9 cellular contexts compared by ENCODE assay signal in genomic region chr19:485583-486236, GRCh38. TPM values are rescaled to one million over a fixed set of nuclear protein-coding genes. Genes with fewer than 3 reads are reported as not detected.
DNase-seq lines count a peak whose midpoint lies in the region; ATAC-seq and TF ChIP-seq lines count a peak whose summit lies in the region.
"Had no signal": no experiment of that assay in that cellular context is flagged by ENCODE, and none has a peak within 500 bp of the region (broad histone marks: within the 10 kb centered on the region; RNA-seq: fewer than 3 reads in every experiment).

No MANE protein-coding gene starts in this region.

- H2AFZ ChIP-seq in neural cell (ENCODE audit: low read depth, low read length), result no peak overlapping the region
- H2AFZ ChIP-seq in MM.1S (ENCODE audit: low read length), result no peak overlapping the region

- H3K27ac ChIP-seq in endodermal cell (ENCODE audit: low read depth, low read length) (peak overlapping the region; percentile 93), neural cell (ENCODE audit: low read length) (no peak overlapping the region), MM.1S (ENCODE audit: low read length) (no peak overlapping the region)

- BruUV-seq in Caco-2 (replicated peaks; lab: Mats Ljungman, UMichigan), result no TSS peak

- DNase-seq in Caco-2, result no peak
- DNase-seq in NCI-H2107 treated with DMSO at 0.1 percent for 48 hours (lab: John Stamatoyannopoulos, UW; ENCODE audit: unreplicated experiment), result peak; percentile 52
- DNase-seq in endodermal cell, result peak; percentile 74
- DNase-seq in stimulated activated CD4-positive, alpha-beta T cell treated with anti-CD3 and anti-CD28 coated beads, Interleukin-15, amount 100 ng/mL, for 24 hours, result no peak
- no peak for DNase-seq in CD1c-positive myeloid dendritic cell (ENCODE audit: extremely low spot score)
- no peak for DNase-seq in MM.1S

- H3F3A ChIP-seq in neural cell (ENCODE audit: insufficient read depth, low read length, poor library complexity, severe bottlenecking), result no peaks in the 10 kb centered on the region
- H3F3A ChIP-seq in MM.1S (ENCODE audit: insufficient read depth, low read length), result no peaks in the 10 kb centered on the region; the same call in 1 of the 2 replicates

- H3K36me3 ChIP-seq in Caco-2 (ENCODE audit: control insufficient read depth, insufficient read depth, low read length) (no peaks in the 10 kb centered on the region), endodermal cell (ENCODE audit: control insufficient read depth, insufficient read depth, low read length) (no peaks in the 10 kb centered on the region), neural cell (ENCODE audit: insufficient read depth, low read length) (no peaks in the 10 kb centered on the region), MM.1S (replicated peaks; ENCODE audit: insufficient read depth, low read length) (no peaks in the 10 kb centered on the region)

- H3K9ac ChIP-seq in endodermal cell (ENCODE audit: extremely low read depth, low read length, poor library complexity, severe bottlenecking), result no peak overlapping the region
- peak overlapping the region; percentile 28 for H3K9ac ChIP-seq in neural cell (ENCODE audit: low read length)
- H3K9ac ChIP-seq in MM.1S (ENCODE audit: low read length), result no peak overlapping the region

- H3K79me2 ChIP-seq in neural cell (replicated peaks; ENCODE audit: insufficient read depth, low read length) (no peaks in the 10 kb centered on the region), MM.1S (ENCODE audit: low read length) (no peaks in the 10 kb centered on the region)

- no peaks in the 10 kb centered on the region for H3K27me3 Mint-ChIP-seq in Caco-2 (ENCODE audit: insufficient read depth, unreplicated experiment)
- H3K27me3 Mint-ChIP-seq in endodermal cell (ENCODE audit: insufficient read depth), result peaks cover 19% of the 10 kb centered on the region

- no peak for TF ChIP-seq RAD21 in neural cell (conservative IDR thresholded peaks at IDR 0.05)

- H3K36me3 Mint-ChIP-seq in Caco-2 (ENCODE audit: insufficient read depth, unreplicated experiment), result peaks cover 7% of the 10 kb centered on the region
- H3K36me3 Mint-ChIP-seq in endodermal cell (ENCODE audit: low read depth), result no peaks in the 10 kb centered on the region

- H4K20me1 ChIP-seq in neural cell (ENCODE audit: insufficient read depth) (no peaks in the 10 kb centered on the region), MM.1S (ENCODE audit: insufficient read depth, low read length) (no peaks in the 10 kb centered on the region)

- no peak for ATAC-seq in HG02571 (IDR thresholded peaks at IDR 0.05; ENCODE audit: unreplicated experiment)

- POLR2A ChIA-PET in Caco-2 (lab: Charles Lee), result no interaction called here

- TF ChIP-seq CTCF in Caco-2 (IDR thresholded peaks at IDR 0.05; ENCODE audit: insufficient read depth in 1 of 2, low read depth in 1 of 2, low read length in 1 of 2, severe bottlenecking in 1 of 2, unreplicated experiment in 1 of 2) (no peak), endodermal cell (conservative IDR thresholded peaks at IDR 0.05) (no peak), neural cell (IDR thresholded peaks at IDR 0.05; ENCODE audit: poor library complexity, severe bottlenecking) (no peak), MM.1S (IDR thresholded peaks at IDR 0.05; ENCODE audit: low read length) (no peak)

- H3K4me3 Mint-ChIP-seq in Caco-2 (ENCODE audit: unreplicated experiment), result peak overlapping the region; percentile 47
- no peak overlapping the region for H3K4me3 Mint-ChIP-seq in endodermal cell

- H3K4me1 Mint-ChIP-seq in Caco-2 (ENCODE audit: low read depth, unreplicated experiment), result no peaks in the 10 kb centered on the region
- peaks cover 7% of the 10 kb centered on the region for H3K4me1 Mint-ChIP-seq in endodermal cell

- 23 to 35% methylated on average over 12 to 23 of the region's 23 CpGs for WGBS in endodermal cell (ENCODE audit: insufficient coverage in 1 of 2, insufficient read length in 1 of 2), 2 experiments

- CTCF ChIA-PET in Caco-2 (lab: Charles Lee), result no interaction called here

- H3K9me2 ChIP-seq in neural cell (ENCODE audit: insufficient read depth, low read length), result no peaks in the 10 kb centered on the region
- no peaks in the 10 kb centered on the region for H3K9me2 ChIP-seq in MM.1S (replicated peaks; ENCODE audit: insufficient read depth, low read length)

- H3K9me3 ChIP-seq in Caco-2 (no peaks in the 10 kb centered on the region), endodermal cell (ENCODE audit: control insufficient read depth, low read length) (peaks cover 10% of the 10 kb centered on the region), neural cell (ENCODE audit: low read length) (peaks cover under 1% of the 10 kb centered on the region), MM.1S (replicated peaks; ENCODE audit: insufficient read depth, low read length) (no peaks in the 10 kb centered on the region)

- H3K4me1 ChIP-seq in Caco-2, result peaks cover 5% of the 10 kb centered on the region; the same call in 1 of the 2 replicates
- no peaks in the 10 kb centered on the region for H3K4me1 ChIP-seq in endodermal cell (ENCODE audit: control insufficient read depth, insufficient read depth, low read length)
- peaks cover 4% of the 10 kb centered on the region; the same call in 1 of the 2 replicates for H3K4me1 ChIP-seq in MM.1S (ENCODE audit: low read length)

- H3K27me3 ChIP-seq in Caco-2 (replicated peaks; ENCODE audit: control insufficient read depth, insufficient read depth, low read length), result no peaks in the 10 kb centered on the region
- no peaks in the 10 kb centered on the region for H3K27me3 ChIP-seq in endodermal cell (ENCODE audit: control insufficient read depth, insufficient read depth, low read length, poor library complexity, severe bottlenecking)
- no peaks in the 10 kb centered on the region for H3K27me3 ChIP-seq in neural cell (ENCODE audit: insufficient read depth, low read depth, low read length)
- H3K27me3 ChIP-seq in MM.1S (replicated peaks; ENCODE audit: insufficient read depth, low read length), result peaks cover 43% of the 10 kb centered on the region

- H3K9me3 Mint-ChIP-seq in Caco-2 (ENCODE audit: unreplicated experiment) (peaks cover 11% of the 10 kb centered on the region), endodermal cell (peaks cover 8% of the 10 kb centered on the region)

- H3K4me3 ChIP-seq in Caco-2 (ENCODE audit: low read depth, low read length), result peak overlapping the region; percentile 19
- no peak overlapping the region for H3K4me3 ChIP-seq in endodermal cell (ENCODE audit: low read length)
- H3K4me3 ChIP-seq in neural cell (ENCODE audit: low read length), result no peak overlapping the region
- no peak overlapping the region for H3K4me3 ChIP-seq in MM.1S (ENCODE audit: low read length)

- TF ChIP-seq EP300 in neural cell (conservative IDR thresholded peaks at IDR 0.05; ENCODE audit: poor library complexity, severe bottlenecking), result no peak

- no peak overlapping the region for H3K4me2 ChIP-seq in neural cell (ENCODE audit: low read length)
- no peak overlapping the region for H3K4me2 ChIP-seq in MM.1S (ENCODE audit: low read depth, low read length)

- intact Hi-C loops in Caco-2 (cut with micrococcal nuclease; ENCODE audit: unreplicated experiment), result no loop called here

- H3K27ac Mint-ChIP-seq in Caco-2 (ENCODE audit: unreplicated experiment) (no peak overlapping the region), endodermal cell (no peak overlapping the region)

TF ChIP-seq in neural cell, 6 proteins besides CTCF, POLR2A, EP300 and RAD21 (continues in another document):
- TF ChIP-seq EZH2 (IDR thresholded peaks at IDR 0.05; ENCODE audit: borderline replicate concordance, insufficient read depth, low read length, poor library complexity, severe bottlenecking) (no peak), SMC3 (conservative IDR thresholded peaks at IDR 0.05; ENCODE audit: poor library complexity) (no peak), TAF1 (IDR thresholded peaks at IDR 0.05; ENCODE audit: low read depth) (no peak), POLR2AphosphoS5 (IDR thresholded peaks at IDR 0.05) (no peak)

RNA-seq across cellular contexts. Expression of gene MADCAM1, which starts 10.6 kb away (rescaled TPM):
- total RNA-seq in Caco-2 (2022) (0.73 and 1.3 TPM in 2 replicates), endodermal cell (1 to 10 TPM in 1 of 2 donors, under 1 TPM in 1; 0.46 to 1.5 TPM)
- 0.85 TPM for polyA plus RNA-seq in endodermal cell (2013, experiment 1 of 2)
- 0.54 TPM for polyA plus RNA-seq in endodermal cell (2013, experiment 2 of 2)
- 0.22 and 1.0 TPM in 2 replicates for polyA plus RNA-seq in neural cell
- polyA minus RNA-seq in neural cell, result 0.46 and 1.2 TPM in 2 replicates

RNA-seq across cellular contexts. Expression of gene TPGS1, which starts 21.6 kb away (rescaled TPM):
- total RNA-seq in Caco-2 (2022) (11.5 and 14.9 TPM in 2 replicates), endodermal cell (10 to 100 TPM; 11.7 to 13.0 TPM)
- polyA plus RNA-seq in endodermal cell (2013, experiment 1 of 2), result 12.3 TPM
- polyA plus RNA-seq in endodermal cell (2013, experiment 2 of 2), result 13.8 TPM
- polyA plus RNA-seq in neural cell, result 79.6 and 83.2 TPM in 2 replicates
- 41.0 and 47.5 TPM in 2 replicates for polyA minus RNA-seq in neural cell

RNA-seq across cellular contexts. Expression of gene SHC2, which starts 24.9 kb away (rescaled TPM):
- total RNA-seq in Caco-2 (2022) (1.3 and 2.4 TPM in 2 replicates), endodermal cell (10 to 100 TPM; 56.5 to 93.0 TPM)
- 47.1 TPM for polyA plus RNA-seq in endodermal cell (2013, experiment 1 of 2)
- 32.8 TPM for polyA plus RNA-seq in endodermal cell (2013, experiment 2 of 2)
- polyA plus RNA-seq in neural cell, result 75.8 and 81.2 TPM in 2 replicates
- polyA minus RNA-seq in neural cell, result 22.7 and 26.1 TPM in 2 replicates

RNA-seq across cellular contexts. Expression of gene CDC34, which starts 45.9 kb away (rescaled TPM):
- total RNA-seq in Caco-2 (2022) (129 and 133 TPM in 2 replicates), endodermal cell (100 to 1,000 TPM; 128 to 138 TPM)
- 116 TPM for polyA plus RNA-seq in endodermal cell (2013, experiment 1 of 2)
- polyA plus RNA-seq in endodermal cell (2013, experiment 2 of 2), result 123 TPM
- polyA plus RNA-seq in neural cell, result 155 and 172 TPM in 2 replicates
- polyA minus RNA-seq in neural cell, result 55.0 and 68.7 TPM in 2 replicates

RNA-seq across cellular contexts. Expression of gene GZMM, which starts 58.1 kb away (rescaled TPM):
- total RNA-seq in Caco-2 (2022) (0.35 TPM in 1 of 2 replicates, not detected in the other), endodermal cell (under 1 TPM in 1 of 2 donors, not detected in 1; 0.51 TPM)
- not detected for polyA plus RNA-seq in endodermal cell (2013, experiment 1 of 2)
- not detected for polyA plus RNA-seq in endodermal cell (2013, experiment 2 of 2)
- 0.38 and 0.72 TPM in 2 replicates for polyA plus RNA-seq in neural cell
- polyA minus RNA-seq in neural cell, result not detected in 2 replicates
- total RNA-seq: skeletal muscle tissue had no signal

Comparison
In these comparisons a context has a peak if more than half of its experiments do, and no peak if none do; other contexts are left out.
1. DNase-seq: peak in NCI-H2107 treated with DMSO at 0.1 percent for 48 hours (single experiment) and endodermal cell (single experiment); none in Caco-2 (0 of 2), stimulated activated CD4-positive, alpha-beta T cell treated with anti-CD3 and anti-CD28 coated beads, Interleukin-15, amount 100 ng/mL, for 24 hours (single experiment), CD1c-positive myeloid dendritic cell (single experiment) and MM.1S (single experiment).
2. RNA of gene SHC2, which starts 24.9 kb away (total RNA-seq): 56.5 to 93.0 TPM in endodermal cell; 1.3 to 2.4 TPM in Caco-2; every median in the first group is over 10 times any median in the second.